Comparison of ENCODE assay signal across 28 cellular contexts in genomic region chr1:157944666-157945280, GRCh38.
A peak's percentile ranks its signal among the peaks of the same experiment; 100 is the strongest.
DNase-seq lines count a peak whose midpoint lies in the region; ATAC-seq and TF ChIP-seq lines count a peak whose summit lies in the region.
"Had no signal": no experiment of that assay in that cellular context is flagged by ENCODE, and none has a peak within 500 bp of the region (broad histone marks: within the 10 kb centered on the region; RNA-seq: fewer than 3 reads in every experiment).

No MANE protein-coding gene starts in this region.

- no peaks in the 10 kb centered on the region for H3K36me3 Mint-ChIP-seq in memory B cell

- peaks cover 9% of the 10 kb centered on the region for H3K4me1 ChIP-seq in BLaER1
- H3K4me1 ChIP-seq: A549, gastrocnemius medialis had no signal

- POLR2A ChIA-PET in RWPE1 (lab: Yijun Ruan, JAX; ENCODE audit: low non-redundant PET), result no interaction called here

- CTCF ChIA-PET in RWPE1 (lab: Yijun Ruan, JAX), result interaction anchor here (0.6 to 0.7 kb wide), 3 partner anchors 113 to 803 kb away, joined by 3 to 4 read pairs (median 4); no protein-coding TSS in a partner anchor

- no peaks in the 10 kb centered on the region for H3K27me3 ChIP-seq in BLaER1
- H3K27me3 ChIP-seq: cardiac muscle cell, gastrocnemius medialis had no signal

- H3K27ac ChIP-seq in BLaER1 (no peak overlapping the region), RWPE1 (no peak overlapping the region)
- H3K27ac ChIP-seq: A549, C4-2B, cardiac muscle cell, gastrocnemius medialis, WERI-Rb-1 had no signal

- TF ChIP-seq CTCF in RWPE1 (conservative IDR thresholded peaks at IDR 0.05; ENCODE audit: low read depth), result no peak

- H3K27ac Mint-ChIP-seq in memory B cell, result no peak overlapping the region
- H3K27ac Mint-ChIP-seq: activated T-helper 1 cell treated with anti-CD3 and anti-CD28 coated beads, Interleukin-12 subunit alpha, Interleukin-12 subunit beta, Interleukin-2, Interleukin-4 antibody, amounts not matched to agents 30 ng/mL and 10 ng/mL and 1 ng/mL, durations not matched to agents 14 hours and 24 hours and 36 hours; HFFc6 had no signal

- H3K9me3 Mint-ChIP-seq in memory B cell, result no peaks in the 10 kb centered on the region
- H3K9me3 Mint-ChIP-seq: activated T-helper 1 cell treated with anti-CD3 and anti-CD28 coated beads, Interleukin-12 subunit alpha, Interleukin-12 subunit beta, Interleukin-2, Interleukin-4 antibody, amounts not matched to agents 30 ng/mL and 10 ng/mL and 1 ng/mL, durations not matched to agents 14 hours and 24 hours and 36 hours; HFFc6 had no signal

- H3K4me3 Mint-ChIP-seq in memory B cell, result no peak overlapping the region
- H3K4me3 Mint-ChIP-seq: activated T-helper 1 cell treated with anti-CD3 and anti-CD28 coated beads, Interleukin-12 subunit alpha, Interleukin-12 subunit beta, Interleukin-2, Interleukin-4 antibody, amounts not matched to agents 30 ng/mL and 10 ng/mL and 1 ng/mL, durations not matched to agents 14 hours and 24 hours and 36 hours; HFFc6; neural crest cell had no signal

- no peak overlapping the region for H3K4me3 ChIP-seq in BLaER1
- H3K4me3 ChIP-seq: A549, cardiac muscle cell, gastrocnemius medialis had no signal

- H3K4me2 ChIP-seq in BLaER1, result peak overlapping the region; percentile 31
- H3K4me2 ChIP-seq: A549 had no signal

- no peaks in the 10 kb centered on the region for H3K9me3 ChIP-seq in BLaER1
- H3K9me3 ChIP-seq: A549, gastrocnemius medialis had no signal

- peaks cover 16% of the 10 kb centered on the region for H3K4me1 Mint-ChIP-seq in memory B cell

- ATAC-seq in memory B cell (ENCODE audit: low read depth) (peak; percentile 63), GM19395 (IDR thresholded peaks at IDR 0.05; ENCODE audit: unreplicated experiment) (no peak)
- ATAC-seq: A549, gastrocnemius medialis, sciatic nerve, SK-N-SH treated with all-trans-retinoic acid at 6 μM for 48 hours had no signal

- no peak overlapping the region for H3K9ac ChIP-seq in BLaER1

- DNase-seq in MV-4-11 (lab: John Stamatoyannopoulos, UW) (peak; percentile 83), SIG-M5 treated with dmso at 0.1 percent for 504 hours (lab: John Stamatoyannopoulos, UW; ENCODE audit: unreplicated experiment) (peak; percentile 92), memory B cell (ENCODE audit: low spot score in 2 of 2) (no peak), RWPE1 (ENCODE audit: low spot score) (no peak), NCI-H82 treated with DMSO at 0.1 percent for 48 hours (lab: John Stamatoyannopoulos, UW; ENCODE audit: unreplicated experiment) (no peak)
- no peak for DNase-seq in activated effector memory CD4-positive, alpha-beta T cell treated with Interleukin-2 at 50 U/mL for 16 hours
- DNase-seq: activated CD4-positive, alpha-beta T cell treated with anti-CD3 and anti-CD28 coated beads, Interleukin-2, amount 50 U/mL, for 1 hour; activated naive CD4-positive, alpha-beta T cell treated with anti-CD3 and anti-CD28 coated beads, Interleukin-2, amount 50 U/mL, for 16 hours; anterior cingulate cortex; cortex of kidney; EL; gastrocnemius medialis; HFFc6; hypothalamus; IMR-90; NCI-H1436; NCI-H2107; posterior cingulate gyrus; WERI-Rb-1 had no signal

- no peaks in the 10 kb centered on the region for H4K20me1 ChIP-seq in BLaER1

- H3K27me3 Mint-ChIP-seq in memory B cell, result peaks cover 7% of the 10 kb centered on the region

- no peaks in the 10 kb centered on the region for H3K36me3 ChIP-seq in BLaER1
- H3K36me3 ChIP-seq: cardiac muscle cell, gastrocnemius medialis, WERI-Rb-1 had no signal

Comparison
In these comparisons a context has a peak if more than half of its experiments do, and no peak if none do; other contexts are left out.
1. DNase-seq: peak in MV-4-11 (single experiment) and SIG-M5 treated with dmso at 0.1 percent for 504 hours (single experiment); none in memory B cell (0 of 2), activated effector memory CD4-positive, alpha-beta T cell treated with Interleukin-2 at 50 U/mL for 16 hours (single experiment), RWPE1 (single experiment) and NCI-H82 treated with DMSO at 0.1 percent for 48 hours (single experiment).